ENCODE assay signal across 19 cellular contexts in the genomic region with DNA sequence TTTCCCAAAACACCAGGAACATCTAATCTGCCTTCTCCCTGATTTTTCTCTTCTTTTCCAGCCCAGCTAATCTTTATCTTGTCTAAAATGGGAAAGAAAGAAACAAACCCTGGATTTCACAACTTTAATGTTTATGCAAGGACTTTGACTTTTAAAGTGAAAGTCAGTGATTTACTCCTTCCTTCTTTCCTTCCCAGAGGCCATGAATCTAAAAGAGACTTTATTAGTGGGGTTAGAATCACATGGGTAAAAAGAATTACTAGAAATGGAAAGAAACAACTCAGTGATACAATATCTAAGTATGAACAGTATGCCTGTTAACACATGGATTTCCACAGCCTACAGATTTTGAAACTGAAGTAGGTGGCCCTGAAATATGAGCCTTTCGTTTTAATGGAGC. TPM values are rescaled to one million over a fixed set of nuclear protein-coding genes. Genes with fewer than 3 reads are reported as not detected.
DNase-seq lines count a peak whose midpoint lies in the region; ATAC-seq and TF ChIP-seq lines count a peak whose summit lies in the region.
"Had no signal": no experiment of that assay in that cellular context is flagged by ENCODE, and none has a peak within 500 bp of the region (broad histone marks: within the 10 kb centered on the region; RNA-seq: fewer than 3 reads in every experiment).

No MANE protein-coding gene starts in this region.

- 24% methylated on average over 1 of the region's 1 CpG for WGBS in SK-N-SH (ENCODE audit: low lambda C conversion rate)

- H4K20me1 ChIP-seq in SK-N-SH (ENCODE audit: insufficient read depth), result no peaks in the 10 kb centered on the region

- H3K79me2 ChIP-seq in SK-N-SH (ENCODE audit: insufficient read depth), result no peaks in the 10 kb centered on the region
- H3K79me2 ChIP-seq: parathyroid adenoma had no signal

- no peaks in the 10 kb centered on the region for H3F3A ChIP-seq in SK-N-SH (replicated peaks; ENCODE audit: insufficient read depth)

- peak; percentile 76 for ATAC-seq in sciatic nerve
- no peak for ATAC-seq in left ventricle myocardium superior
- ATAC-seq: mucosa of descending colon; stimulated activated naive CD8-positive, alpha-beta T cell treated with anti-CD3 and anti-CD28 coated beads, Interleukin-15, Interleukin-2, amounts not matched to agents 100 U/mL and 50 U/mL, for 24 hours had no signal

- H2AFZ ChIP-seq in SK-N-SH (ENCODE audit: low read depth), result peak overlapping the region; percentile 58; the same call in 1 of the 2 replicates
- H2AFZ ChIP-seq: parathyroid adenoma had no signal

- H3K27me3 ChIP-seq in SK-N-SH (ENCODE audit: insufficient read depth), result no peaks in the 10 kb centered on the region
- H3K27me3 ChIP-seq: SJSA1 had no signal

- CTCF ChIA-PET in SK-N-SH (lab: Yijun Ruan, JAX), result no interaction called here

- TF ChIP-seq EP300 in SK-N-SH (IDR thresholded peaks at IDR 0.05; ENCODE audit: borderline replicate concordance in 1 of 2, low read depth in 1 of 2, low read length in 1 of 2), result no peak

- peak overlapping the region; percentile 11 for H3K4me2 ChIP-seq in SK-N-SH

- no peak for TF ChIP-seq RAD21 in SK-N-SH (IDR thresholded peaks at IDR 0.05; ENCODE audit: low read length)

- H3K9ac ChIP-seq in SK-N-SH, result no peak overlapping the region
- H3K9ac ChIP-seq: parathyroid adenoma had no signal

- H3K36me3 ChIP-seq in SK-N-SH (replicated peaks in 1 of 2; ENCODE audit: control insufficient read depth in 1 of 2, insufficient read depth in 2 of 2, low read length in 1 of 2), result no peaks in the 10 kb centered on the region
- H3K36me3 ChIP-seq: SJSA1 had no signal

- H3K4me1 ChIP-seq in SK-N-SH (ENCODE audit: control insufficient read depth in 1 of 2, insufficient read depth in 2 of 2, low read depth in 1 of 2, low read length in 1 of 2), result peaks cover 0 to 8% of the 10 kb centered on the region in 2 experiments; a peak in 2 of 4 replicates
- H3K4me1 ChIP-seq: parathyroid adenoma, SJSA1 had no signal

- TF ChIP-seq CTCF in AG09309 (IDR thresholded peaks at IDR 0.05; ENCODE audit: control insufficient read depth, insufficient read depth, low read depth, low read length, missing control alignments) (no peak), SK-N-SH (IDR thresholded peaks at IDR 0.05) (no peak), fibroblast of pulmonary artery (IDR thresholded peaks at IDR 0.05; ENCODE audit: low read length, missing control alignments) (no peak)

- DNase-seq in AG09309 (ENCODE audit: low read depth), result peak; percentile 78
- DNase-seq in SK-N-SH, result no peak
- peak; percentile 59 for DNase-seq in fibroblast of pulmonary artery (ENCODE audit: low read depth)
- no peak for DNase-seq in sciatic nerve (ENCODE audit: low spot score)
- no peak for DNase-seq in NCI-H2107 treated with DMSO at 0.1 percent for 48 hours (lab: John Stamatoyannopoulos, UW; ENCODE audit: unreplicated experiment)
- no peak for DNase-seq in NCI-H2171 treated with DMSO at 0.1 percent for 48 hours (lab: John Stamatoyannopoulos, UW)
- no peak for DNase-seq in NCI-H446 treated with DMSO at 0.1 percent for 48 hours (lab: John Stamatoyannopoulos, UW)
- no peak for DNase-seq in left ventricle myocardium superior
- DNase-seq: activated CD4-positive, alpha-beta T cell treated with anti-CD3 and anti-CD28 coated beads, Interleukin-2, amount 50 U/mL, for 48 hours; activated T-cell treated with anti-CD3 and anti-CD28 coated beads, Interleukin-2, amount 50 U/mL, for 24 hours; AML-193; glutamatergic neuron; mucosa of descending colon; NCI-H1436; NCI-H446; stimulated activated CD4-positive, alpha-beta T cell treated with anti-CD3 and anti-CD28 coated beads, Interleukin-12 subunit alpha, Interleukin-12 subunit beta, amount 100 ng/mL, for 4 hours; stimulated activated naive CD8-positive, alpha-beta T cell treated with anti-CD3 and anti-CD28 coated beads, Interleukin-15, Interleukin-2, amounts not matched to agents 100 U/mL and 50 U/mL, for 24 hours had no signal

- H3K27ac ChIP-seq in SK-N-SH (ENCODE audit: low read depth in 2 of 2, low read length in 1 of 2), result peak overlapping the region; percentile 21 to 82; a peak in 3 of 4 replicates
- H3K27ac ChIP-seq: parathyroid adenoma, SJSA1 had no signal

- H3K9me3 ChIP-seq in SK-N-SH, result no peaks in the 10 kb centered on the region
- H3K9me3 ChIP-seq: mucosa of descending colon, SJSA1 had no signal

- POLR2A ChIA-PET in SK-N-SH (lab: Yijun Ruan, JAX), result no interaction called here

- no peaks in the 10 kb centered on the region for H3K9me2 ChIP-seq in SK-N-SH

- no peak overlapping the region for H3K4me3 ChIP-seq in AG09309 (ENCODE audit: control insufficient read depth, low read depth, low read length)
- H3K4me3 ChIP-seq in SK-N-SH (ENCODE audit: low read depth in 2 of 2, low read length in 1 of 2), result peak overlapping the region in 1 of 2 experiments; percentile 22; a peak in 1 of 4 replicates
- H3K4me3 ChIP-seq in fibroblast of pulmonary artery (replicated peaks; ENCODE audit: low read depth, low read length), result no peak overlapping the region
- H3K4me3 ChIP-seq: mucosa of descending colon, SJSA1 had no signal

- intact Hi-C loops in sciatic nerve (cut with DNase I) (no loop called here), left ventricle myocardium superior (cut with micrococcal nuclease) (no loop called here)

TF ChIP-seq in SK-N-SH, 30 proteins besides CTCF, POLR2A, EP300 and RAD21:
- TF ChIP-seq SIN3A (IDR thresholded peaks at IDR 0.05; ENCODE audit: borderline replicate concordance, low read depth, low read length) (no peak), FOXM1 (IDR thresholded peaks at IDR 0.05; ENCODE audit: low read depth) (no peak), MEF2A (IDR thresholded peaks at IDR 0.05; ENCODE audit: borderline replicate concordance, low read depth) (no peak), RCOR1 (IDR thresholded peaks at IDR 0.05; ENCODE audit: low read length) (no peak)

RNA-seq across cellular contexts. Expression of a gene that starts 59.8 kb away (rescaled TPM):
- 12.2 and 16.2 TPM in 2 replicates for polyA plus RNA-seq in SK-N-SH (2012; rRNA removed)
- polyA plus RNA-seq in SK-N-SH (2012; cell fraction: cytosol; rRNA removed), result 18.1 and 18.3 TPM in 2 replicates
- polyA plus RNA-seq in SK-N-SH (2012; cell fraction: nucleus; rRNA removed), result 5.1 and 9.6 TPM in 2 replicates
- 18.2 TPM for total RNA-seq in sciatic nerve
- total RNA-seq in left ventricle myocardium superior, result not detected
- total RNA-seq: SJSA1 had no signal

Comparison
In these comparisons a context has a peak if more than half of its experiments do, and no peak if none do; other contexts are left out.
1. DNase-seq: peak in AG09309 (single experiment) and fibroblast of pulmonary artery (single experiment); none in SK-N-SH (single experiment), sciatic nerve (single experiment), NCI-H2107 treated with DMSO at 0.1 percent for 48 hours (single experiment), NCI-H2171 treated with DMSO at 0.1 percent for 48 hours (single experiment), NCI-H446 treated with DMSO at 0.1 percent for 48 hours (single experiment) and left ventricle myocardium superior (single experiment).
2. RNA of a gene that starts 59.8 kb away (total RNA-seq): 18.2 TPM in sciatic nerve (single experiment); not detected in left ventricle myocardium superior (single experiment); every median in the first group is over 10 times any median in the second.